Comparison of ENCODE assay signal across 11 cellular contexts in the genomic region with DNA sequence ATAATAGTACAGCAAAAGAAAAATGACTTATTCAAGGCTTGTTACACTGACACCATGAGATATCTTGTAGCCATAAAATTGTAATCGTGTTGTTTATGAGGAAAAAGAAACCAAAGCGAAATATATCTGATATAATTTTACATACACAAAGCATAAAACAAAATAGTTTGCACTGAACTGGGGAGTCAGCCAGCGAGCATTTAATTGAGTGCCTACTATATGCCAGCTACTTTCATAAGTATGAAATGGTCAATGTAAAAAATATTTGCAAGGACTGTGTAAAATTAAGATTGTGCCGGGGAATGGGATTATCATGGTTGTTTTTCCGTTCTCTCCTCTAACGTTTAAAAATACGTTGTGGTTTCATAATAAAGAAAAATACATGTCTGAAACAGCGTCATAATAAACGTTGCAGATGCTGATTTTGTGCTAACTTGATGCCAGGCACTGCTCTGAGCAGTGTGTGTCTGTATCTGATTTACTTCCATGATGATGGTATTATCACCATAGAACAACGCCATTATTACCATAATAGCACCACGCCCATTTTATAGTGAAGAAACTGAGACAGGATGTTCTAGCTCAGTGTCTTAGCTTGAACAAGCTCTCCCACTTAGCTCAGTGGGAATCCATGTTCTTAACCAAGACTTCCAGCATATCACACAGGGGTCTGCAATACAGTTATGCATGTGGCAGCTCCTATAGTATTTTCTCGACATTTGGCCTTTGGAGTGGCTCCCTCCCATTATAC.
DNase-seq lines count a peak whose midpoint lies in the region; ATAC-seq and TF ChIP-seq lines count a peak whose summit lies in the region.
"Had no signal": no experiment of that assay in that cellular context is flagged by ENCODE, and none has a peak within 500 bp of the region (broad histone marks: within the 10 kb centered on the region; RNA-seq: fewer than 3 reads in every experiment).

No MANE protein-coding gene starts in this region.

- H3K36me3 ChIP-seq in RWPE2 (ENCODE audit: low read depth): no peaks in the 10 kb centered on the region
- H3K36me3 ChIP-seq in fibroblast of lung (ENCODE audit: control insufficient read depth, insufficient read depth, low read length): no peaks in the 10 kb centered on the region
- no peaks in the 10 kb centered on the region for H3K36me3 ChIP-seq in suprapubic skin

- H3K27ac ChIP-seq in RWPE2 (ENCODE audit: poor library complexity, severe bottlenecking): peak overlapping the region; percentile 85
- peak overlapping the region; percentile 47 for H3K27ac ChIP-seq in fibroblast of lung (ENCODE audit: insufficient read depth, low read length)
- H3K27ac ChIP-seq in suprapubic skin: peak overlapping the region; percentile 73

- H3K4me1 ChIP-seq in RWPE2 (ENCODE audit: insufficient read depth, poor library complexity, severe bottlenecking) (peaks cover 33% of the 10 kb centered on the region), fibroblast of lung (ENCODE audit: control insufficient read depth, extremely low read depth, insufficient read depth, low read length) (peaks cover 10% of the 10 kb centered on the region), suprapubic skin (peaks cover 42% of the 10 kb centered on the region)

- no peaks in the 10 kb centered on the region for H3K27me3 Mint-ChIP-seq in activated T-cell treated with anti-CD3 and anti-CD28 coated beads, Interleukin-2, amount 50 U/mL, for 72 hours (ENCODE audit: low read depth)

- no peaks in the 10 kb centered on the region for H3K9me3 ChIP-seq in RWPE2 (ENCODE audit: severe bottlenecking)
- H3K9me3 ChIP-seq in fibroblast of lung (ENCODE audit: control insufficient read depth, insufficient read depth, low read depth, low read length): no peaks in the 10 kb centered on the region
- no peaks in the 10 kb centered on the region for H3K9me3 ChIP-seq in suprapubic skin

- ATAC-seq in activated T-cell treated with anti-CD3 and anti-CD28 coated beads, Interleukin-2, amount 50 U/mL, for 72 hours (replicated peaks in 1 of 2): no peak
- ATAC-seq in RWPE2 (ENCODE audit: low read depth): no peak; the same call in 2 of the 3 replicates
- no peak for ATAC-seq in HG02852 (IDR thresholded peaks at IDR 0.05; ENCODE audit: unreplicated experiment)

- no peaks in the 10 kb centered on the region for H3K9me3 Mint-ChIP-seq in activated T-cell treated with anti-CD3 and anti-CD28 coated beads, Interleukin-2, amount 50 U/mL, for 72 hours
- H3K9me3 Mint-ChIP-seq: activated naive CD8-positive, alpha-beta T cell treated with anti-CD3 and anti-CD28 coated beads, Interleukin-2, amount 10 ng/mL, durations not matched to agents 7 days and 5 days had no signal

- no peaks in the 10 kb centered on the region for H3K27me3 ChIP-seq in RWPE2 (ENCODE audit: insufficient read depth, poor library complexity, severe bottlenecking)
- no peaks in the 10 kb centered on the region for H3K27me3 ChIP-seq in fibroblast of lung (ENCODE audit: control insufficient read depth, insufficient read depth, low read length)
- H3K27me3 ChIP-seq in suprapubic skin: no peaks in the 10 kb centered on the region

- WGBS in suprapubic skin: 89% methylated on average over 12 of the region's 12 CpGs

- H3K27ac Mint-ChIP-seq in activated T-cell treated with anti-CD3 and anti-CD28 coated beads, Interleukin-2, amount 50 U/mL, for 72 hours: peak overlapping the region; percentile 86

- peaks cover 47% of the 10 kb centered on the region for H3K4me1 Mint-ChIP-seq in activated T-cell treated with anti-CD3 and anti-CD28 coated beads, Interleukin-2, amount 50 U/mL, for 72 hours (ENCODE audit: low read depth)

- DNase-seq in activated T-cell treated with anti-CD3 and anti-CD28 coated beads, Interleukin-2, amount 50 U/mL, for 72 hours: no peak
- no peak for DNase-seq in activated T-cell treated with anti-CD3 and anti-CD28 coated beads, Interleukin-2, amount 50 U/mL, for 48 hours
- no peak for DNase-seq in RWPE2 (ENCODE audit: low spot score)
- no peak for DNase-seq in fibroblast of lung (ENCODE audit: low read depth in 2 of 2)
- DNase-seq in suprapubic skin (ENCODE audit: low spot score in 2 of 2): peak; percentile 3
- DNase-seq in NCI-H526 (lab: John Stamatoyannopoulos, UW): no peak
- DNase-seq in RPMI8226: no peak
- DNase-seq: activated CD4-positive, alpha-beta T cell treated with anti-CD3 and anti-CD28 coated beads, Interleukin-2, amount 50 U/mL, for 1 hour; activated naive CD8-positive, alpha-beta T cell treated with anti-CD3 and anti-CD28 coated beads, Interleukin-2, amount 10 ng/mL, durations not matched to agents 7 days and 5 days; NCI-H748 treated with DMSO at 0.1 percent for 48 hours had no signal

- no peaks in the 10 kb centered on the region for H3K36me3 Mint-ChIP-seq in activated T-cell treated with anti-CD3 and anti-CD28 coated beads, Interleukin-2, amount 50 U/mL, for 72 hours (ENCODE audit: insufficient read depth in 2 of 2)
- H3K36me3 Mint-ChIP-seq: activated naive CD8-positive, alpha-beta T cell treated with anti-CD3 and anti-CD28 coated beads, Interleukin-2, amount 10 ng/mL, durations not matched to agents 7 days and 5 days had no signal

- H3K4me3 ChIP-seq in RWPE2 (ENCODE audit: severe bottlenecking): no peak overlapping the region
- H3K4me3 ChIP-seq in fibroblast of lung (replicated peaks in 1 of 4; ENCODE audit: control extremely low read depth in 1 of 4, insufficient read depth in 1 of 4, low read depth in 3 of 4, low read length in 4 of 4): no peak overlapping the region
- H3K4me3 ChIP-seq in suprapubic skin: no peak overlapping the region

- H4K20me1 ChIP-seq in fibroblast of lung (ENCODE audit: control insufficient read depth, extremely low read depth, insufficient read depth, low read length): no peaks in the 10 kb centered on the region

- peak overlapping the region in 1 of 2 donors; percentile 45 for H3K4me3 Mint-ChIP-seq in activated T-cell treated with anti-CD3 and anti-CD28 coated beads, Interleukin-2, amount 50 U/mL, for 72 hours

- TF ChIP-seq CTCF in RWPE2 (IDR thresholded peaks at IDR 0.05; ENCODE audit: poor library complexity, severe bottlenecking) (no peak), fibroblast of lung (conservative IDR thresholded peaks at IDR 0.05 in 1 of 2, IDR thresholded peaks at IDR 0.05 in 1 of 2; ENCODE audit: low read depth in 1 of 2, low read length in 2 of 2) (no peak), suprapubic skin (IDR thresholded peaks at IDR 0.05) (no peak)

- H3K79me2 ChIP-seq in fibroblast of lung (ENCODE audit: control insufficient read depth, insufficient read depth, low read length): no peaks in the 10 kb centered on the region

- TF ChIP-seq EP300 in suprapubic skin (IDR thresholded peaks at IDR 0.05): no peak

- H2AFZ ChIP-seq in fibroblast of lung (ENCODE audit: low read length): peak overlapping the region; percentile 20

- H3K4me2 ChIP-seq in fibroblast of lung (ENCODE audit: extremely low read depth, insufficient read depth, low read length): peak overlapping the region; percentile 15

- no peak overlapping the region for H3K9ac ChIP-seq in fibroblast of lung (ENCODE audit: insufficient read depth, low read length)

- no peak for TF ChIP-seq POLR2A in suprapubic skin (IDR thresholded peaks at IDR 0.05)

Comparison
In these comparisons a context has a peak if more than half of its experiments do, and no peak if none do; other contexts are left out.
1. DNase-seq: peak in suprapubic skin (2 of 2); none in activated T-cell treated with anti-CD3 and anti-CD28 coated beads, Interleukin-2, amount 50 U/mL, for 72 hours (0 of 2), activated T-cell treated with anti-CD3 and anti-CD28 coated beads, Interleukin-2, amount 50 U/mL, for 48 hours (0 of 2), RWPE2 (single experiment), fibroblast of lung (0 of 2), NCI-H526 (0 of 2) and RPMI8226 (single experiment).
2. Peak in every context shown above with its lines, with median percentiles within 50 percentile points of each other: H3K27ac ChIP-seq.